In the genomic region with DNA sequence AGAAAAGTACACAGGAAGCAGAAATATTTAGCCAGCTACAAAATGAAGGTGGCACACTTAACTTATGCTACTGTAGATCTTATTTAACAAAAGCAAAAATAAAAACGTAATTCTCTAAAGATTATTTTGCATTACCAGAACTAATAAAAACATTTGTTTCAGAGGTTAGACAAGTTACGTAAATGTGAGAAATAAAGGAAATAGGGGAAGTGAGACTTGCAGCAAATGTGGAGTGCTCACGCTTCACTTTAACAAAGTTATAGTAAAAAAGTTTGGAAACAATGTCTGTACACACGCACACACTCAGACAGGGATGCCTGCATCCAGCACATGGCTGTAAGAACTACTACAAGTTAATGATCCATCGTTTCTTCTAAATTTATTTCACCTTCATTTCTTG, we compare ENCODE assay signal across 18 cellular contexts.
A peak's percentile ranks its signal among the peaks of the same experiment; 100 is the strongest.
DNase-seq lines count a peak whose midpoint lies in the region; ATAC-seq and TF ChIP-seq lines count a peak whose summit lies in the region.
"Had no signal": no experiment of that assay in that cellular context is flagged by ENCODE, and none has a peak within 500 bp of the region (broad histone marks: within the 10 kb centered on the region; RNA-seq: fewer than 3 reads in every experiment).

No MANE protein-coding gene starts in this region.

- no peak overlapping the region for H3K27ac ChIP-seq in upper lobe of right lung
- H3K27ac ChIP-seq: 22Rv1, A549, BLaER1, GM23248 had no signal

- no peaks in the 10 kb centered on the region for H3K27me3 ChIP-seq in upper lobe of right lung
- H3K27me3 ChIP-seq: BLaER1 had no signal

- no peaks in the 10 kb centered on the region for H3K4me1 ChIP-seq in upper lobe of right lung
- no peaks in the 10 kb centered on the region for H3K4me1 ChIP-seq in mucosa of descending colon (ENCODE audit: low read depth)
- H3K4me1 ChIP-seq: A549, BLaER1 had no signal

- intact Hi-C loops in upper lobe of right lung (cut with DNase I) = no loop called here
- intact Hi-C loops in mucosa of descending colon (cut with DNase I, micrococcal nuclease) = no loop called here

- TF ChIP-seq CTCF in NB4 (IDR thresholded peaks at IDR 0.05; ENCODE audit: low read depth, low read length) = no peak
- no peak for TF ChIP-seq CTCF in upper lobe of right lung (IDR thresholded peaks at IDR 0.05)
- TF ChIP-seq CTCF in mucosa of descending colon (IDR thresholded peaks at IDR 0.05) = no peak

- H3K4me3 ChIP-seq in NB4 (ENCODE audit: low read depth, low read length) = no peak overlapping the region
- no peak overlapping the region for H3K4me3 ChIP-seq in upper lobe of right lung
- H3K4me3 ChIP-seq in mucosa of descending colon = no peak overlapping the region
- H3K4me3 ChIP-seq: A549, BLaER1, GM23248 had no signal

- DNase-seq in NOMO-1 treated with DMSO at 0.1 percent for 48 hours (lab: John Stamatoyannopoulos, UW; ENCODE audit: unreplicated experiment) = peak; percentile 58
- DNase-seq in NOMO-1 treated with dmso at 0.1 percent for 144 hours (lab: John Stamatoyannopoulos, UW; ENCODE audit: unreplicated experiment) = no peak
- peak; percentile 11 for DNase-seq in NB4 (ENCODE audit: low read depth)
- DNase-seq in SIG-M5 (lab: John Stamatoyannopoulos, UW) = peak; percentile 16
- DNase-seq in upper lobe of right lung = no peak
- DNase-seq in mucosa of descending colon = no peak
- DNase-seq in AG08395 (ENCODE audit: low spot score) = no peak
- DNase-seq: CD4-positive, alpha-beta memory T cell; DMS153; DMS79; GDM1; GM23248; HCEC 1CT; IMR-90 had no signal

- no peak for TF ChIP-seq POLR2A in NB4 (IDR thresholded peaks at IDR 0.05; ENCODE audit: extremely low read depth, insufficient read length)

- no peaks in the 10 kb centered on the region for H3K36me3 ChIP-seq in upper lobe of right lung
- no peaks in the 10 kb centered on the region for H3K36me3 ChIP-seq in mucosa of descending colon (ENCODE audit: low read depth)
- H3K36me3 ChIP-seq: BLaER1 had no signal

- no peak for ATAC-seq in upper lobe of right lung
- no peak for ATAC-seq in mucosa of descending colon
- no peak for ATAC-seq in GM19463 (IDR thresholded peaks at IDR 0.05; ENCODE audit: unreplicated experiment)
- ATAC-seq: A549 had no signal

- H3K9me3 ChIP-seq in upper lobe of right lung = no peaks in the 10 kb centered on the region
- H3K9me3 ChIP-seq in mucosa of descending colon = no peaks in the 10 kb centered on the region
- H3K9me3 ChIP-seq: A549, BLaER1 had no signal

Comparison
In these comparisons a context has a peak if more than half of its experiments do, and no peak if none do; other contexts are left out.
1. DNase-seq: peak in NOMO-1 treated with DMSO at 0.1 percent for 48 hours (single experiment), NB4 (single experiment) and SIG-M5 (single experiment); none in NOMO-1 treated with dmso at 0.1 percent for 144 hours (single experiment), upper lobe of right lung (single experiment), mucosa of descending colon (0 of 3) and AG08395 (single experiment).